Comparison of ENCODE assay signal across 8 cellular contexts in genomic region chr17:83200231-83200699, GRCh38.
DNase-seq lines count a peak whose midpoint lies in the region; FAIRE-seq and TF ChIP-seq lines count a peak whose summit lies in the region.

No MANE protein-coding gene starts in this region.

- no peak for FAIRE-seq in H54 (lab: Jason Lieb, UNC)

- no peak overlapping the region for H3K4me3 ChIP-seq in fibroblast of mammary gland (ENCODE audit: control insufficient read depth, low read depth, low read length)

- no peak for TF ChIP-seq CTCF in fibroblast of mammary gland (conservative IDR thresholded peaks at IDR 0.05; ENCODE audit: control insufficient read depth, insufficient read depth, low read depth, low read length)

- peak; percentile 67 to 73 for DNase-seq in Kasumi-1 (lab: John Stamatoyannopoulos, UW)
- DNase-seq in activated CD4-positive, alpha-beta T cell treated with anti-CD3 and anti-CD28 coated beads, Interleukin-2, amount 50 U/mL, for 1 hour, result peak; percentile 37
- DNase-seq in fibroblast of mammary gland (ENCODE audit: low read depth), result peak; percentile 71
- DNase-seq in stimulated activated CD4-positive, alpha-beta T cell treated with anti-CD3 and anti-CD28 coated beads, Interleukin-15, amount 100 ng/mL, for 48 hours (ENCODE audit: low read depth in 2 of 2), result peak; percentile 60 to 67
- DNase-seq in NCI-H2171 (lab: John Stamatoyannopoulos, UW), result no peak
- DNase-seq in HPDE6-E6E7 (ENCODE audit: extremely low spot score), result no peak
- DNase-seq in mesenteric fat pad (ENCODE audit: low spot score), result no peak
- DNase-seq in H54 (ENCODE audit: insufficient read length, low spot score), result no peak

- no peak for TF ChIP-seq POLR2A in H54 (IDR thresholded peaks at IDR 0.05; ENCODE audit: low read depth, low read length)

Comparison
In these comparisons a context has a peak if more than half of its experiments do, and no peak if none do; other contexts are left out.
1. DNase-seq: peak in Kasumi-1 (2 of 2), activated CD4-positive, alpha-beta T cell treated with anti-CD3 and anti-CD28 coated beads, Interleukin-2, amount 50 U/mL, for 1 hour (single experiment), fibroblast of mammary gland (single experiment) and stimulated activated CD4-positive, alpha-beta T cell treated with anti-CD3 and anti-CD28 coated beads, Interleukin-15, amount 100 ng/mL, for 48 hours (2 of 2); none in NCI-H2171 (single experiment), HPDE6-E6E7 (single experiment), mesenteric fat pad (single experiment) and H54 (single experiment).